Comparison of ENCODE assay signal across 8 cellular contexts in genomic region chr11:65112551-65113360, GRCh38. TPM values are rescaled to one million over a fixed set of nuclear protein-coding genes. Genes with fewer than 3 reads are reported as not detected.
DNase-seq lines count a peak whose midpoint lies in the region; TF ChIP-seq lines count a peak whose summit lies in the region.

No MANE protein-coding gene starts in this region.

- peak; percentile 78 for TF ChIP-seq CTCF in fibroblast of villous mesenchyme (IDR thresholded peaks at IDR 0.05; ENCODE audit: insufficient read depth, low read depth, low read length)
- TF ChIP-seq CTCF in neutrophil (IDR thresholded peaks at IDR 0.05), result peak; percentile 77
- peak; percentile 66 to 73 for TF ChIP-seq CTCF in tibial artery (IDR thresholded peaks at IDR 0.05)

- H3K9me3 ChIP-seq in neutrophil (no peaks in the 10 kb centered on the region), tibial artery (no peaks in the 10 kb centered on the region)

- H3K27me3 ChIP-seq in neutrophil, result peaks cover 29% of the 10 kb centered on the region
- H3K27me3 ChIP-seq in tibial artery, result no peaks in the 10 kb centered on the region

- H3K36me3 Mint-ChIP-seq in activated T-helper 1 cell treated with anti-CD3 and anti-CD28 coated beads, Interleukin-12 subunit alpha, Interleukin-12 subunit beta, Interleukin-2, Interleukin-4 antibody, amounts not matched to agents 30 ng/mL and 10 ng/mL and 1 ng/mL, durations not matched to agents 14 hours and 24 hours and 36 hours (ENCODE audit: low read depth), result peaks cover 14% of the 10 kb centered on the region

- intact Hi-C loops in activated T-helper 1 cell treated with anti-CD3 and anti-CD28 coated beads, Interleukin-12 subunit alpha, Interleukin-12 subunit beta, Interleukin-2, Interleukin-4 antibody, amounts not matched to agents 30 ng/mL and 10 ng/mL and 1 ng/mL, durations not matched to agents 14 hours and 24 hours and 36 hours (cut with micrococcal nuclease), result loop anchor here (5.0 to 10.0 kb wide), 2 partner anchors 310 to 502 kb away; partner anchors contain the start of genes MAP3K11, MAP4K2 and PCNX3
- intact Hi-C loops in tibial artery (cut with DNase I; ENCODE audit: low total_unique reads), result loop anchor here (10.0 kb wide), 1 partner anchor 188 kb away; the partner anchor contains the start of gene PPP2R5B

- H3K27me3 Mint-ChIP-seq in activated T-helper 1 cell treated with anti-CD3 and anti-CD28 coated beads, Interleukin-12 subunit alpha, Interleukin-12 subunit beta, Interleukin-2, Interleukin-4 antibody, amounts not matched to agents 30 ng/mL and 10 ng/mL and 1 ng/mL, durations not matched to agents 14 hours and 24 hours and 36 hours (ENCODE audit: insufficient read depth), result peaks cover 2% of the 10 kb centered on the region

- peaks cover 35% of the 10 kb centered on the region for H3K4me1 Mint-ChIP-seq in activated T-helper 1 cell treated with anti-CD3 and anti-CD28 coated beads, Interleukin-12 subunit alpha, Interleukin-12 subunit beta, Interleukin-2, Interleukin-4 antibody, amounts not matched to agents 30 ng/mL and 10 ng/mL and 1 ng/mL, durations not matched to agents 14 hours and 24 hours and 36 hours (ENCODE audit: low read depth)

- H3K36me3 ChIP-seq in neutrophil (peaks cover 24% of the 10 kb centered on the region), tibial artery (peaks cover 14 to 39% (median 25%) of the 10 kb centered on the region in 3 donors)

- H3K4me3 ChIP-seq in fibroblast of villous mesenchyme (ENCODE audit: low read depth, low read length) (peak overlapping the region; percentile 69), neutrophil (ENCODE audit: low read depth in 1 of 2, low read length in 1 of 2) (peak overlapping the region; percentile 65 to 75), tibial artery (peak overlapping the region; percentile 44 to 59)

- no peaks in the 10 kb centered on the region for H3K9me3 Mint-ChIP-seq in activated T-helper 1 cell treated with anti-CD3 and anti-CD28 coated beads, Interleukin-12 subunit alpha, Interleukin-12 subunit beta, Interleukin-2, Interleukin-4 antibody, amounts not matched to agents 30 ng/mL and 10 ng/mL and 1 ng/mL, durations not matched to agents 14 hours and 24 hours and 36 hours

- DNase-seq in DMS53 (lab: John Stamatoyannopoulos, UW) (peak; percentile 84), HCEC 1CT (peak; percentile 23), NOMO-1 (lab: John Stamatoyannopoulos, UW; ENCODE audit: unreplicated experiment in 2 of 2) (peak; percentile 21 to 51), fibroblast of villous mesenchyme (ENCODE audit: low read depth) (peak; percentile 43), tibial artery (no peak), OCI-M2 (lab: John Stamatoyannopoulos, UW; ENCODE audit: unreplicated experiment) (no peak)
- peak; percentile 69 for DNase-seq in activated T-helper 1 cell treated with anti-CD3 and anti-CD28 coated beads, Interleukin-12 subunit alpha, Interleukin-12 subunit beta, Interleukin-2, Interleukin-4 antibody, amounts not matched to agents 30 ng/mL and 10 ng/mL and 1 ng/mL, durations not matched to agents 14 hours and 24 hours and 36 hours (ENCODE audit: low spot score)

- peaks cover 48% of the 10 kb centered on the region in 2 experiments for H3K4me1 ChIP-seq in neutrophil (ENCODE audit: control insufficient read depth in 1 of 2, insufficient read depth in 1 of 2, low read depth in 1 of 2, low read length in 1 of 2)
- H3K4me1 ChIP-seq in tibial artery, result peaks cover 10 to 52% (median 48%) of the 10 kb centered on the region in 4 donors

- peak overlapping the region; percentile 92 for H3K4me3 Mint-ChIP-seq in activated T-helper 1 cell treated with anti-CD3 and anti-CD28 coated beads, Interleukin-12 subunit alpha, Interleukin-12 subunit beta, Interleukin-2, Interleukin-4 antibody, amounts not matched to agents 30 ng/mL and 10 ng/mL and 1 ng/mL, durations not matched to agents 14 hours and 24 hours and 36 hours

- peak overlapping the region; percentile 76 for H3K27ac Mint-ChIP-seq in activated T-helper 1 cell treated with anti-CD3 and anti-CD28 coated beads, Interleukin-12 subunit alpha, Interleukin-12 subunit beta, Interleukin-2, Interleukin-4 antibody, amounts not matched to agents 30 ng/mL and 10 ng/mL and 1 ng/mL, durations not matched to agents 14 hours and 24 hours and 36 hours

- no peak overlapping the region for H3K27ac ChIP-seq in neutrophil
- peak overlapping the region; percentile 49 to 58 for H3K27ac ChIP-seq in tibial artery

RNA-seq across cellular contexts. Expression of gene TM7SF2, which starts 1.1 kb away (rescaled TPM):
- total RNA-seq in activated T-helper 1 cell treated with anti-CD3 and anti-CD28 coated beads, Interleukin-12 subunit alpha, Interleukin-12 subunit beta, Interleukin-2, Interleukin-4 antibody, amounts not matched to agents 30 ng/mL and 10 ng/mL and 1 ng/mL, durations not matched to agents 14 hours and 24 hours and 36 hours, result 32.2 and 32.8 TPM in 2 replicates
- 31.6 and 45.8 TPM in 2 replicates for total RNA-seq in fibroblast of villous mesenchyme

RNA-seq across cellular contexts. Expression of gene ZNHIT2, which starts 4.7 kb away (rescaled TPM):
- 20.8 and 22.1 TPM in 2 replicates for total RNA-seq in activated T-helper 1 cell treated with anti-CD3 and anti-CD28 coated beads, Interleukin-12 subunit alpha, Interleukin-12 subunit beta, Interleukin-2, Interleukin-4 antibody, amounts not matched to agents 30 ng/mL and 10 ng/mL and 1 ng/mL, durations not matched to agents 14 hours and 24 hours and 36 hours
- 11.2 and 15.1 TPM in 2 replicates for total RNA-seq in fibroblast of villous mesenchyme

RNA-seq across cellular contexts. Expression of gene FAU, which starts 9.2 kb away (rescaled TPM):
- 1,004 and 1,020 TPM in 2 replicates for total RNA-seq in activated T-helper 1 cell treated with anti-CD3 and anti-CD28 coated beads, Interleukin-12 subunit alpha, Interleukin-12 subunit beta, Interleukin-2, Interleukin-4 antibody, amounts not matched to agents 30 ng/mL and 10 ng/mL and 1 ng/mL, durations not matched to agents 14 hours and 24 hours and 36 hours
- 137 and 279 TPM in 2 replicates for total RNA-seq in fibroblast of villous mesenchyme

RNA-seq across cellular contexts. Expression of gene MRPL49, which starts 9.4 kb away (rescaled TPM):
- 76.0 and 76.4 TPM in 2 replicates for total RNA-seq in activated T-helper 1 cell treated with anti-CD3 and anti-CD28 coated beads, Interleukin-12 subunit alpha, Interleukin-12 subunit beta, Interleukin-2, Interleukin-4 antibody, amounts not matched to agents 30 ng/mL and 10 ng/mL and 1 ng/mL, durations not matched to agents 14 hours and 24 hours and 36 hours
- 41.2 and 54.4 TPM in 2 replicates for total RNA-seq in fibroblast of villous mesenchyme

RNA-seq across cellular contexts. Expression of gene VPS51, which starts 16.7 kb away (rescaled TPM):
- 137 and 139 TPM in 2 replicates for total RNA-seq in activated T-helper 1 cell treated with anti-CD3 and anti-CD28 coated beads, Interleukin-12 subunit alpha, Interleukin-12 subunit beta, Interleukin-2, Interleukin-4 antibody, amounts not matched to agents 30 ng/mL and 10 ng/mL and 1 ng/mL, durations not matched to agents 14 hours and 24 hours and 36 hours
- 104 and 169 TPM in 2 replicates for total RNA-seq in fibroblast of villous mesenchyme

Comparison
In these comparisons a context has a peak if more than half of its experiments do, and no peak if none do; other contexts are left out.
1. DNase-seq: peak in DMS53 (single experiment), HCEC 1CT (single experiment), NOMO-1 (2 of 2), activated T-helper 1 cell treated with anti-CD3 and anti-CD28 coated beads, Interleukin-12 subunit alpha, Interleukin-12 subunit beta, Interleukin-2, Interleukin-4 antibody, amounts not matched to agents 30 ng/mL and 10 ng/mL and 1 ng/mL, durations not matched to agents 14 hours and 24 hours and 36 hours (single experiment) and fibroblast of villous mesenchyme (single experiment); none in tibial artery (0 of 2) and OCI-M2 (single experiment).
2. Peak in every context shown above with its lines, with median percentiles within 50 percentile points of each other: H3K4me3 ChIP-seq and CTCF ChIP-seq.